ENCODE assay signal across 8 cellular contexts in genomic region chr6:144215402-144215931, GRCh38.
DNase-seq lines count a peak whose midpoint lies in the region; ATAC-seq lines count a peak whose summit lies in the region.

No MANE protein-coding gene starts in this region.

- peaks cover 9% of the 10 kb centered on the region for H3K27me3 Mint-ChIP-seq in stimulated activated memory B cell treated with anti-CD40 and anti-IgM and Interleukin-4, amounts not matched to agents 10 μg/mL and 1 μg/mL and 100 μg/mL, for 72 hours

- peak overlapping the region; percentile 96 for H3K4me3 Mint-ChIP-seq in stimulated activated memory B cell treated with anti-CD40 and anti-IgM and Interleukin-4, amounts not matched to agents 10 μg/mL and 1 μg/mL and 100 μg/mL, for 72 hours

- no peaks in the 10 kb centered on the region for H3K36me3 Mint-ChIP-seq in stimulated activated memory B cell treated with anti-CD40 and anti-IgM and Interleukin-4, amounts not matched to agents 10 μg/mL and 1 μg/mL and 100 μg/mL, for 72 hours

- H3K4me1 Mint-ChIP-seq in stimulated activated memory B cell treated with anti-CD40 and anti-IgM and Interleukin-4, amounts not matched to agents 10 μg/mL and 1 μg/mL and 100 μg/mL, for 72 hours, result peaks cover 36% of the 10 kb centered on the region

- H3K9me3 Mint-ChIP-seq in stimulated activated memory B cell treated with anti-CD40 and anti-IgM and Interleukin-4, amounts not matched to agents 10 μg/mL and 1 μg/mL and 100 μg/mL, for 72 hours, result no peaks in the 10 kb centered on the region

- ATAC-seq in HG02852 (IDR thresholded peaks at IDR 0.05; ENCODE audit: unreplicated experiment) (peak; percentile 8), GM18867 (IDR thresholded peaks at IDR 0.05; ENCODE audit: unreplicated experiment) (no peak)
- peak; percentile 31 for ATAC-seq in stimulated activated memory B cell treated with anti-CD40 and anti-IgM and Interleukin-4, amounts not matched to agents 10 μg/mL and 1 μg/mL and 100 μg/mL, for 72 hours

- DNase-seq in Daoy (ENCODE audit: low read depth) (peak; percentile 35), SK-N-DZ (ENCODE audit: low spot score) (peak; percentile 41), cerebellum (ENCODE audit: low spot score) (peak; percentile 21), left kidney (ENCODE audit: low read depth, low spot score) (peak; percentile 36), NCI-H1417 treated with DMSO at 0.1 percent for 48 hours (lab: John Stamatoyannopoulos, UW) (no peak)

- peak overlapping the region; percentile 96 for H3K27ac Mint-ChIP-seq in stimulated activated memory B cell treated with anti-CD40 and anti-IgM and Interleukin-4, amounts not matched to agents 10 μg/mL and 1 μg/mL and 100 μg/mL, for 72 hours
